In genomic region chr19:1490311-1491113, GRCh38 we compare ENCODE assay signal across 2 cellular contexts.
A peak's percentile ranks its signal among the peaks of the same experiment; 100 is the strongest.
TF ChIP-seq lines count a peak whose summit lies in the region.

PCSK4 (minus strand) TSS chr19:1490350; CDS start chr19:1490346, 4 bp downstream.

TF ChIP-seq in A549, 52 proteins besides CTCF, POLR2A, EP300 and RAD21 (continued from another document):
- TF ChIP-seq REST (IDR thresholded peaks at IDR 0.05) (no peak), ZNF302 (CRISPR knock-in tag; IDR thresholded peaks at IDR 0.05) (no peak), RFX5 (IDR thresholded peaks at IDR 0.05) (peak; percentile 69; the same call in 1 of the 2 replicates), HDAC2 (IDR thresholded peaks at IDR 0.05) (no peak), CEBPB (IDR thresholded peaks at IDR 0.05) (peak in 1 of 2 experiments; percentile 73; a peak in 2 of 4 replicates), MAX (IDR thresholded peaks at IDR 0.05) (0 out of 2 replicates have a peak, but pooled peaks have one; percentile 41), FOXS1 (CRISPR knock-in tag; IDR thresholded peaks at IDR 0.05) (no peak), NFE2L2 (conservative IDR thresholded peaks at IDR 0.05; ENCODE audit: low read length) (no peak), ZC3H11A (IDR thresholded peaks at IDR 0.05) (no peak)

TF ChIP-seq in WTC11, 78 proteins besides CTCF, POLR2A, EP300 and RAD21 (continued from another document):
- TF ChIP-seq AFF4 (CRISPR knock-in tag; IDR thresholded peaks at IDR 0.05; ENCODE audit: borderline replicate concordance): no peak
